Comparison of ENCODE assay signal across 12 cellular contexts in genomic region chr11:70323811-70324210, GRCh38. TPM values are rescaled to one million over a fixed set of nuclear protein-coding genes. Genes with fewer than 3 reads are reported as not detected.
DNase-seq lines count a peak whose midpoint lies in the region; ATAC-seq and TF ChIP-seq lines count a peak whose summit lies in the region.
"Had no signal": no experiment of that assay in that cellular context is flagged by ENCODE, and none has a peak within 500 bp of the region (broad histone marks: within the 10 kb centered on the region; RNA-seq: fewer than 3 reads in every experiment).

No MANE protein-coding gene starts in this region.

- H3K4me3 ChIP-seq in fibroblast of mammary gland (ENCODE audit: control insufficient read depth, low read depth, low read length), result no peak overlapping the region

- intact Hi-C loops in posterior vena cava (cut with DNase I), result no loop called here

- in situ Hi-C loops in SK-MEL-5 (cut with HindIII; ENCODE audit: low pct_unique_long_range_greater_than_20kb, low sequenced_read_pairs), result no loop called here

- no peak for ATAC-seq in GM19324 (IDR thresholded peaks at IDR 0.05; ENCODE audit: low FRiP score, unreplicated experiment)
- ATAC-seq: left cardiac atrium; stimulated activated naive CD8-positive, alpha-beta T cell treated with anti-CD3 and anti-CD28 coated beads, Interleukin-15, amount 100 ng/mL, for 72 hours had no signal

- DNase-seq in GM03348 (ENCODE audit: low spot score) (peak; percentile 50), SK-MEL-5 (ENCODE audit: low read depth, low spot score) (peak; percentile 72), fibroblast of mammary gland (ENCODE audit: low read depth) (peak; percentile 45), posterior vena cava (ENCODE audit: low spot score) (peak; percentile 10), anterior cingulate cortex (lab: John Stamatoyannopoulos, UW) (no peak), activated gamma-delta T cell treated with Interleukin-2 at 50 U/mL for 16 hours (no peak), occipital lobe (lab: John Stamatoyannopoulos, UW) (no peak)
- DNase-seq: left cardiac atrium; NCI-H1105; NK-92 treated with Interleukin-12 subunit alpha and Interleukin-12 subunit beta, amount 100 ng/mL, for 24 hours; stimulated activated naive CD8-positive, alpha-beta T cell treated with anti-CD3 and anti-CD28 coated beads, Interleukin-15, amount 100 ng/mL, for 72 hours had no signal

- no peak for TF ChIP-seq CTCF in fibroblast of mammary gland (conservative IDR thresholded peaks at IDR 0.05; ENCODE audit: control insufficient read depth, insufficient read depth, low read depth, low read length)

RNA-seq across cellular contexts. Expression of gene PPFIA1, which starts 53.3 kb away (rescaled TPM):
- 120 and 134 TPM in 2 replicates for total RNA-seq in SK-MEL-5 (2014; rRNA removed; shearing (Covaris generic))
- polyA plus RNA-seq in SK-MEL-5 (2015; cell fraction: cytosol; rRNA removed), result 115 and 160 TPM in 2 replicates
- polyA plus RNA-seq in SK-MEL-5 (2015; cell fraction: nucleus; rRNA removed), result 248 and 399 TPM in 2 replicates
- total RNA-seq in posterior vena cava (10 to 100 TPM; 53.7 to 55.3 TPM), occipital lobe (34.2 TPM)

Comparison
In these comparisons a context has a peak if more than half of its experiments do, and no peak if none do; other contexts are left out.
1. DNase-seq: peak in GM03348 (single experiment), SK-MEL-5 (single experiment), fibroblast of mammary gland (single experiment) and posterior vena cava (single experiment); none in anterior cingulate cortex (0 of 58), activated gamma-delta T cell treated with Interleukin-2 at 50 U/mL for 16 hours (single experiment) and occipital lobe (single experiment).